13 cellular contexts compared by ENCODE assay signal in the genomic region with DNA sequence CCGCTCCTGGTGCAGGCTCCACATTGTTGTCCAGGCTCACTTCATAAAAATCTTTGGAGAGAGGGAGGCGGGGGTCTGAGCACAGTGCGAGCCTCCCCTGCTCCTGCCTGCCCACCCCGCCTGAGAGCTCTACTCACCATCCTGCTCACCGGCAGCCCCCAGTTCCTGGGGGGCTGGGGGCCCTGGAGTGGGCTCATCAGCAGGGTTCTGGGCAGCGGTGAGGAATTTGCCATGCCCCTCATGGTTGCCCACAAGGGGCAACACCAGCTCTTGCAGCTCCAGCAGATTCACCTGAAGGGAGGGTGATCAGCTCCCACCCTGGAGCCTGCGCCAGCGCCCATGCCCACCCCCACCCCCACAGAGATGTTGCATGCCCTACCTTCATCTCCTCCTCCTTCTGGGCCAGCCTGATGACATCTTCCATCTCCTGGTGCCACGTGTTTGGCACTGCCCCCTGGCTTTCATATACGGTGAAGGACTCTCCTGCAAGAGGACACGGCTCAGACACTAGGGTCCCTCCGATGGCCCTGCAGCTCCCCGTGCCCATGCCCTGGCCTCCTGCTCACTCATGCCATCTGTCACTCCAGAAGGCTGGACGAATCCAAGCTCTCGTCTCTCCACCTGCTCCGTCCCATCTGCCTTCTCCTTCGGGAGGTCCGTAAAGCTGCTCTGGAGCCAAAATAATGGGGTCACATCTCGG.
DNase-seq lines count a peak whose midpoint lies in the region; ATAC-seq and TF ChIP-seq lines count a peak whose summit lies in the region.
"Had no signal": no experiment of that assay in that cellular context is flagged by ENCODE, and none has a peak within 500 bp of the region (broad histone marks: within the 10 kb centered on the region; RNA-seq: fewer than 3 reads in every experiment).

No MANE protein-coding gene starts in this region.

- intact Hi-C loops in upper lobe of right lung (cut with DNase I), result no loop called here
- intact Hi-C loops in esophagus squamous epithelium (cut with DNase I), result no loop called here

- H3K27me3 Mint-ChIP-seq in activated T-cell treated with anti-CD3 and anti-CD28 coated beads, Interleukin-2, amount 50 U/mL, for 4 hours (ENCODE audit: low read depth), result peaks cover 6% of the 10 kb centered on the region

- WGBS in esophagus squamous epithelium, 2 donors, result 80 to 88% methylated on average over 1 to 8 of the region's 19 CpGs

- H3K9me3 Mint-ChIP-seq in activated T-cell treated with anti-CD3 and anti-CD28 coated beads, Interleukin-2, amount 50 U/mL, for 4 hours, result no peaks in the 10 kb centered on the region

- H3K36me3 ChIP-seq in upper lobe of right lung, result no peaks in the 10 kb centered on the region
- H3K36me3 ChIP-seq in effector memory CD4-positive, alpha-beta T cell (ENCODE audit: control insufficient read depth, insufficient read depth, low read length), result no peaks in the 10 kb centered on the region
- no peaks in the 10 kb centered on the region for H3K36me3 ChIP-seq in esophagus squamous epithelium

- TF ChIP-seq POLR2A in esophagus squamous epithelium (IDR thresholded peaks at IDR 0.05), result no peak

- H3K36me3 Mint-ChIP-seq in activated T-cell treated with anti-CD3 and anti-CD28 coated beads, Interleukin-2, amount 50 U/mL, for 4 hours (ENCODE audit: insufficient read depth), result no peaks in the 10 kb centered on the region

- H3K27ac ChIP-seq in upper lobe of right lung (no peak overlapping the region), esophagus squamous epithelium (no peak overlapping the region)
- H3K27ac ChIP-seq in effector memory CD4-positive, alpha-beta T cell (ENCODE audit: insufficient read depth, low read length, poor library complexity, severe bottlenecking), result no peak overlapping the region

- no peak overlapping the region for H3K4me3 Mint-ChIP-seq in activated T-cell treated with anti-CD3 and anti-CD28 coated beads, Interleukin-2, amount 50 U/mL, for 4 hours

- H3K4me3 ChIP-seq in upper lobe of right lung (no peak overlapping the region), esophagus squamous epithelium (no peak overlapping the region)
- H3K4me3 ChIP-seq in effector memory CD4-positive, alpha-beta T cell (ENCODE audit: insufficient read depth, low read depth, low read length, poor library complexity, severe bottlenecking), result no peak overlapping the region

- H3K4me1 ChIP-seq in upper lobe of right lung (no peaks in the 10 kb centered on the region), esophagus squamous epithelium (peaks cover 0 to 4% (median 2%) of the 10 kb centered on the region in 3 donors)
- no peaks in the 10 kb centered on the region for H3K4me1 ChIP-seq in effector memory CD4-positive, alpha-beta T cell (ENCODE audit: control insufficient read depth, insufficient read depth, low read length, poor library complexity, severe bottlenecking)

- peak; percentile 4 for DNase-seq in activated T-cell treated with anti-CD3 and anti-CD28 coated beads, Interleukin-2, amount 50 U/mL, for 1 hour
- DNase-seq in activated T-cell treated with anti-CD3 and anti-CD28 coated beads, Interleukin-2, amount 50 U/mL, for 4 hours, result no peak
- DNase-seq in activated CD8-positive, alpha-beta memory T cell treated with anti-CD3 and anti-CD28 coated beads, Interleukin-2, amount 50 U/mL, for 4 hours, result peak; percentile 12
- DNase-seq in mesenteric fat pad (ENCODE audit: low spot score), result peak; percentile 26
- peak; percentile 43 for DNase-seq in upper lobe of right lung
- no peak for DNase-seq in GM03348 (ENCODE audit: low spot score)
- DNase-seq in effector memory CD4-positive, alpha-beta T cell, result no peak
- DNase-seq in esophagus squamous epithelium (lab: John Stamatoyannopoulos, UW), result no peak
- DNase-seq: H7, Kasumi-1, NCI-H1105 treated with DMSO at 0.1 percent for 48 hours, NCI-H187 treated with DMSO at 0.1 percent for 48 hours, NCI-H2171 had no signal

- TF ChIP-seq CTCF in upper lobe of right lung (IDR thresholded peaks at IDR 0.05) (no peak), esophagus squamous epithelium (IDR thresholded peaks at IDR 0.05) (no peak)

- no peak for ATAC-seq in activated T-cell treated with anti-CD3 and anti-CD28 coated beads, Interleukin-2, amount 50 U/mL, for 4 hours
- no peak for ATAC-seq in upper lobe of right lung

- H3K9me3 ChIP-seq in upper lobe of right lung (no peaks in the 10 kb centered on the region), esophagus squamous epithelium (no peaks in the 10 kb centered on the region)
- H3K9me3 ChIP-seq in effector memory CD4-positive, alpha-beta T cell (ENCODE audit: control insufficient read depth, low read length), result no peaks in the 10 kb centered on the region

- no peaks in the 10 kb centered on the region for H3K4me1 Mint-ChIP-seq in activated T-cell treated with anti-CD3 and anti-CD28 coated beads, Interleukin-2, amount 50 U/mL, for 4 hours (ENCODE audit: low read depth)

- H3K27me3 ChIP-seq in upper lobe of right lung, result no peaks in the 10 kb centered on the region
- no peaks in the 10 kb centered on the region for H3K27me3 ChIP-seq in effector memory CD4-positive, alpha-beta T cell (replicated peaks; ENCODE audit: control insufficient read depth, insufficient read depth, low read length, poor library complexity, severe bottlenecking)
- peaks cover 0 to 8% (median 0%) of the 10 kb centered on the region in 4 donors for H3K27me3 ChIP-seq in esophagus squamous epithelium

Comparison
In these comparisons a context has a peak if more than half of its experiments do, and no peak if none do; other contexts are left out.
1. DNase-seq: peak in activated T-cell treated with anti-CD3 and anti-CD28 coated beads, Interleukin-2, amount 50 U/mL, for 1 hour (single experiment), activated CD8-positive, alpha-beta memory T cell treated with anti-CD3 and anti-CD28 coated beads, Interleukin-2, amount 50 U/mL, for 4 hours (single experiment), mesenteric fat pad (single experiment) and upper lobe of right lung (single experiment); none in activated T-cell treated with anti-CD3 and anti-CD28 coated beads, Interleukin-2, amount 50 U/mL, for 4 hours (single experiment), GM03348 (single experiment), effector memory CD4-positive, alpha-beta T cell (0 of 3) and esophagus squamous epithelium (single experiment).